Comparison of ENCODE assay signal across 29 cellular contexts in the genomic region with DNA sequence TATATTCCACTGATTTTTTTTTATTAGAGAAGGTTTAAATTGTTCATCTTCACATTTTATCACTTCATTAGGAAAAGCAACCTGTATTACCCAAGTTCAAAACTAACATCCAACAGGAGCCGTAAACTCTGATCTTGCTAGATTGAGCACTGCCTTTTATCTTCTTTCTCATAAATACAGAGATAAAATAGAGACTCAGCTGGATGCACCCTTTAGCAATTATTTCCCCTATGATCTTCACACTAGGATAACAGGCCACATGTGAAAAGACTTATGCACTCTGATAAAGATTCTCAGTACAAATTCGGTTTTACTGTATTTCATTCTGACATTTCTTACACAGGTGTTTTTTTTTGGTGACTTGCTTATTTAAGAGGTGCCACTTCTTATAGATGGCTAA.
"Had no signal": no experiment of that assay in that cellular context is flagged by ENCODE, and none has a peak within 500 bp of the region (broad histone marks: within the 10 kb centered on the region; RNA-seq: fewer than 3 reads in every experiment).

No MANE protein-coding gene starts in this region.

- H3K27me3 ChIP-seq: ovary, stomach, testis, thyroid gland, transverse colon, upper lobe of left lung, vagina had no signal

- H3K4me3 ChIP-seq: lower lobe of right lung, ovary, prostate gland, skin epidermis, stomach, testis, thyroid gland, transverse colon, upper lobe of left lung, vagina had no signal

- H3K27ac ChIP-seq: lower lobe of right lung, ovary, prostate gland, skin epidermis, stomach, testis, thyroid gland, transverse colon, upper lobe of left lung, vagina had no signal

- H3K36me3 ChIP-seq: lower lobe of right lung, ovary, prostate gland, stomach, thyroid gland, transverse colon, upper lobe of left lung, vagina had no signal

- H3K4me1 ChIP-seq: lower lobe of right lung, prostate gland, stomach, testis, thyroid gland, transverse colon, upper lobe of left lung, vagina had no signal

- DNase-seq: hippocampal formation; kidney glomerular epithelial cell; left cardiac atrium; lower lobe of right lung; mammary epithelial cell; mesenchymal stem cell; naive B cell; natural killer cell; nephron progenitor cell; ovary; posterior cingulate gyrus; retina; right cardiac atrium; stimulated activated CD4-positive, alpha-beta T cell treated with anti-CD3 and anti-CD28 coated beads, Interleukin-12 subunit alpha, Interleukin-12 subunit beta, amount 100 ng/mL, for 4 hours; stimulated activated CD4-positive, alpha-beta T cell treated with anti-CD3 and anti-CD28 coated beads, Interleukin-15, amount 100 ng/mL, for 24 hours; stimulated activated CD4-positive, alpha-beta T cell treated with anti-CD3 and anti-CD28 coated beads, Interleukin-2, amount 100 ng/mL, for 24 hours; stimulated activated CD4-positive, alpha-beta T cell treated with anti-CD3 and anti-CD28 coated beads, Interleukin-4, amount 100 ng/mL, for 1 hour; stimulated activated naive B cell treated with anti-CD40 and anti-IgM and Interleukin-4, amounts not matched to agents 10 μg/mL and 1 μg/mL and 100 μg/mL, for 72 hours; stimulated activated naive CD8-positive, alpha-beta T cell treated with anti-CD3 and anti-CD28 coated beads, Interleukin-15, Interleukin-2, amounts not matched to agents 100 U/mL and 50 U/mL, for 24 hours; stomach; testis; thyroid gland; transverse colon; upper lobe of left lung had no signal

- ATAC-seq: left cardiac atrium; left lobe of liver; lower lobe of right lung; natural killer cell; right cardiac atrium; sciatic nerve; stimulated activated naive B cell treated with anti-CD40 and anti-IgM and Interleukin-4, amounts not matched to agents 10 μg/mL and 1 μg/mL and 100 μg/mL, for 72 hours; stimulated activated naive CD8-positive, alpha-beta T cell treated with anti-CD3 and anti-CD28 coated beads, Interleukin-15, Interleukin-2, amounts not matched to agents 100 U/mL and 50 U/mL, for 24 hours had no signal
